10 cellular contexts compared by ENCODE assay signal in the genomic region with DNA sequence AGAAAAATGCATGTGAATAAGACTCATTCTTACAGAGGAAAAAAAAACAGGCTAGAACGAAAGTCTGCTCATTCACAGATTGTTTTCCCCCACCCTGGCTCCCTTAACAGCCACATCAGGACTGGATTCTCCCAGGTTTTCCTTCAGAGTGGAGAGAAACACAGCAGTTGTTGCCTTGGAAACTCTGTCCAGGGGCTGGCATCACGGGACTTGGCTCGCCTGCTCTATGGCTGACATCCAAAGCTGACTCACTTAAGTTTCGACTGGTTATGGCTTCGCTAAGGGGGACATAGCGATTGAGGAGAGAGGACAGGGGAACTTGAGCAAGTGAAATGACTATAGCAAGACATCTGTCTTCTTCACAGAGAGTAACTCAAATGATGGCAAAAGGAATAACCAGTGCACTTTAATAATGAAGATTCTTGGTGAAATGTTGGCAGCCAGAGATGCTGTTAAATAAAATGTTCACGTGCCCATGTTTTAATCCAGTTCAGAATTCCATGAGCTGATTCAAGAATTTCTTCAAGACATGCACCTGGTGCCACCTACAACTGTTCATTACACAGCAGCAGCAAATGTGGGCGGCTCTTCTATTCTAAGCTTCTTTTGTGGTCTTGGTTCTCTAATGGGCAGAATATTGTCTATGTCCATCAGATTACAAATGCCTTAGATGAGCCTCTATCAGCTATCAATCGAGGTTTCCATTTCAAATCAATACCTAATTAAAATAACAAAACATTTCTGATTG. TPM values are rescaled to one million over a fixed set of nuclear protein-coding genes. Genes with fewer than 3 reads are reported as not detected.
A peak's percentile ranks its signal among the peaks of the same experiment; 100 is the strongest.
DNase-seq lines count a peak whose midpoint lies in the region; ATAC-seq and TF ChIP-seq lines count a peak whose summit lies in the region.
"Had no signal": no experiment of that assay in that cellular context is flagged by ENCODE, and none has a peak within 500 bp of the region (broad histone marks: within the 10 kb centered on the region; RNA-seq: fewer than 3 reads in every experiment).

No MANE protein-coding gene starts in this region.

- ATAC-seq in left lung (peak; percentile 72), upper lobe of left lung (ENCODE audit: low FRiP score in 2 of 2) (peak; percentile 35 to 77), HG03432 (IDR thresholded peaks at IDR 0.05; ENCODE audit: unreplicated experiment) (no peak), HG02798 (IDR thresholded peaks at IDR 0.05; ENCODE audit: poor library complexity, unreplicated experiment) (no peak)

- no peaks in the 10 kb centered on the region for H3K9me3 ChIP-seq in left lung
- no peaks in the 10 kb centered on the region for H3K9me3 ChIP-seq in upper lobe of left lung
- H3K9me3 ChIP-seq in CD4-positive, alpha-beta memory T cell (ENCODE audit: control insufficient read depth in 1 of 2, low read length in 2 of 2), result no peaks in the 10 kb centered on the region

- H3K27ac ChIP-seq in brain microvascular endothelial cell (no peak overlapping the region), left lung (peak overlapping the region in 1 of 2 donors; percentile 16), upper lobe of left lung (no peak overlapping the region)
- no peak overlapping the region for H3K27ac ChIP-seq in CD4-positive, alpha-beta memory T cell (ENCODE audit: low read depth, low read length)
- H3K27ac ChIP-seq: C4-2B had no signal

- TF ChIP-seq CTCF in brain microvascular endothelial cell (IDR thresholded peaks at IDR 0.05; ENCODE audit: low read depth, low read length, missing control alignments) (no peak), left lung (IDR thresholded peaks at IDR 0.05) (no peak), upper lobe of left lung (IDR thresholded peaks at IDR 0.05) (no peak)

- CTCF ChIA-PET in CD4-positive, alpha-beta memory T cell (lab: Charles Lee; ENCODE audit: partially characterized antibody), result interaction anchor here (1.1 to 2.3 kb wide), 3 partner anchors 389 to 471 kb away, joined by 3 to 6 read pairs (median 3); no protein-coding TSS in a partner anchor

- POLR2A ChIA-PET in CD4-positive, alpha-beta memory T cell (lab: Charles Lee; ENCODE audit: partially characterized antibody), result no interaction called here

- H3K4me3 Mint-ChIP-seq in CD4-positive, alpha-beta memory T cell, result no peak overlapping the region

- H3K27me3 Mint-ChIP-seq in CD4-positive, alpha-beta memory T cell, result peaks cover 8 to 15% of the 10 kb centered on the region in 2 donors

- H3K4me3 ChIP-seq in brain microvascular endothelial cell (ENCODE audit: low read depth, low read length) (no peak overlapping the region), left lung (no peak overlapping the region), upper lobe of left lung (no peak overlapping the region)
- no peak overlapping the region for H3K4me3 ChIP-seq in CD4-positive, alpha-beta memory T cell (ENCODE audit: low read length in 2 of 2)
- H3K4me3 ChIP-seq: skin epidermis had no signal

- H3K36me3 ChIP-seq in brain microvascular endothelial cell (replicated peaks) (no peaks in the 10 kb centered on the region), left lung (no peaks in the 10 kb centered on the region), upper lobe of left lung (no peaks in the 10 kb centered on the region)
- no peaks in the 10 kb centered on the region for H3K36me3 ChIP-seq in CD4-positive, alpha-beta memory T cell (ENCODE audit: insufficient read depth, low read length)

- TF ChIP-seq EP300 in upper lobe of left lung (IDR thresholded peaks at IDR 0.05), result no peak

- no peak overlapping the region for H3K27ac Mint-ChIP-seq in CD4-positive, alpha-beta memory T cell

- in situ Hi-C loops in brain microvascular endothelial cell (cut with HindIII; ENCODE audit: low pct_ligation_motif_present, low sequenced_read_pairs), result no loop called here

- H3K9me3 Mint-ChIP-seq in CD4-positive, alpha-beta memory T cell, result no peaks in the 10 kb centered on the region

- no peaks in the 10 kb centered on the region for H3K36me3 Mint-ChIP-seq in CD4-positive, alpha-beta memory T cell

- WGBS in upper lobe of left lung, 2 donors, result 38 to 60% methylated on average over 8 to 9 of the region's 9 CpGs

- H3K4me1 ChIP-seq in left lung, result no peaks in the 10 kb centered on the region
- peaks cover 0 to 4% (median 1%) of the 10 kb centered on the region in 4 donors for H3K4me1 ChIP-seq in upper lobe of left lung
- H3K4me1 ChIP-seq in CD4-positive, alpha-beta memory T cell (ENCODE audit: insufficient read depth, low read length), result no peaks in the 10 kb centered on the region

- H3K4me1 Mint-ChIP-seq in CD4-positive, alpha-beta memory T cell, result no peaks in the 10 kb centered on the region

- intact Hi-C loops in left lung (cut with DNase I), result loop anchor here in 1 of 2 donors (5.0 kb wide), 1 partner anchor 385 kb away; a partner anchor contains a TSS
- intact Hi-C loops in CD4-positive, alpha-beta memory T cell (cut with micrococcal nuclease), result loop anchor here (10.0 kb wide), 1 partner anchor 472 kb away; no protein-coding TSS in a partner anchor

- no peaks in the 10 kb centered on the region for H3K27me3 ChIP-seq in brain microvascular endothelial cell (replicated peaks)
- H3K27me3 ChIP-seq in left lung, result no peaks in the 10 kb centered on the region
- H3K27me3 ChIP-seq in upper lobe of left lung, result no peaks in the 10 kb centered on the region
- H3K27me3 ChIP-seq in CD4-positive, alpha-beta memory T cell (ENCODE audit: insufficient read depth, low read length), result peaks cover 4% of the 10 kb centered on the region

- no peak for TF ChIP-seq POLR2A in upper lobe of left lung (IDR thresholded peaks at IDR 0.05)

- peak; percentile 85 for DNase-seq in A172 (ENCODE audit: low spot score)
- DNase-seq in NCI-H128 (lab: John Stamatoyannopoulos, UW; ENCODE audit: unreplicated experiment), result peak; percentile 54
- DNase-seq in brain microvascular endothelial cell, result peak; percentile 89
- peak in 1 of 2 donors; percentile 65 for DNase-seq in left lung
- peak in 1 of 2 donors; percentile 60 for DNase-seq in upper lobe of left lung
- no peak for DNase-seq in CD4-positive, alpha-beta memory T cell

RNA-seq across cellular contexts. Expression of a gene that starts 21.8 kb away (rescaled TPM):
- 60.3 and 62.5 TPM in 2 replicates for total RNA-seq in A172 (2014; rRNA removed; shearing (Covaris generic))
- total RNA-seq in left lung (1 to 10 TPM; 7.0 to 7.1 TPM), upper lobe of left lung (1 to 10 TPM in 5 of 6 donors, not detected in 1; 3.3 to 7.8 (median 5.4) TPM)
- total RNA-seq in CD4-positive, alpha-beta memory T cell, result 1 to 10 TPM; 6.7 to 9.5 TPM
- polyA plus RNA-seq in CD4-positive, alpha-beta memory T cell, result 10 to 100 TPM in 1 of 2 donors, 1 to 10 TPM in 1; 9.6 to 10.8 TPM

RNA-seq across cellular contexts. Expression of a gene that starts 41.6 kb away (rescaled TPM):
- not detected in 2 replicates for total RNA-seq in A172 (2014; rRNA removed; shearing (Covaris generic))
- total RNA-seq in left lung (under 1 TPM; 0.29 to 0.39 TPM), upper lobe of left lung (1 to 10 TPM in 1 of 6 donors, under 1 TPM in 2, not detected in 3; 0.46 to 2.3 (median 0.54) TPM)
- not detected for total RNA-seq in CD4-positive, alpha-beta memory T cell
- not detected for polyA plus RNA-seq in CD4-positive, alpha-beta memory T cell

Comparison
In these comparisons a context has a peak if more than half of its experiments do, and no peak if none do; other contexts are left out.
1. DNase-seq: peak in A172 (single experiment), NCI-H128 (single experiment) and brain microvascular endothelial cell (single experiment); none in CD4-positive, alpha-beta memory T cell (0 of 5).
2. ATAC-seq: peak in left lung (single experiment) and upper lobe of left lung (2 of 2); none in HG03432 (single experiment) and HG02798 (single experiment).